2 cellular contexts compared by ENCODE assay signal in the genomic region with DNA sequence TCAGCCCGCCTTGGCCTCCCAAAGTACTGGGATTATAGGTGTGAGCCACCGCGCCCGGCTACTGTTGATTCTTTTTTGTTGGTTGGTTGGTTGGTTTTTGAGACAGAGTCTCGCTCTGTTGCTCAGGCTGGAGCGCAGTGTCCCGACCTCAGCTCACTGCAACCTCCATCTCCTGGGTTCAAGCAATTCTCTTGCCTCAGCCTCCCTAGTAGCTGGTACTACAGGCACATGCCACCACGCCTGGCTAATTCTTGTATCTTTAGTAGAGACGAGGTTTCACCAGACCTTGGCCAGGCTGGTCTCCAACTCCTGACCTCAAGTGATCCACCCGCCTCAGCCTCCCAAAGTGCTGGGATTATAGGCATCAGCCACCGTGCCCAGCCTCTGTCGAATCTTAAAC. TPM values are rescaled to one million over a fixed set of nuclear protein-coding genes. Genes with fewer than 3 reads are reported as not detected.
"Had no signal": no experiment of that assay in that cellular context is flagged by ENCODE, and none has a peak within 500 bp of the region (broad histone marks: within the 10 kb centered on the region; RNA-seq: fewer than 3 reads in every experiment).

No MANE protein-coding gene starts in this region.

RNA-seq across cellular contexts. Expression of a gene that starts 17.0 kb away (rescaled TPM):
- total RNA-seq: endothelial cell of umbilical vein had no signal

RNA-seq across cellular contexts. Expression of a gene that starts 23.1 kb away (rescaled TPM):
- total RNA-seq: endothelial cell of umbilical vein had no signal
- polyA plus RNA-seq: endothelial cell of umbilical vein, mammary epithelial cell had no signal
